1 cellular context compared by ENCODE assay signal in genomic region chr4:21118301-21118700, GRCh38.
TF ChIP-seq lines count a peak whose summit lies in the region.

No MANE protein-coding gene starts in this region.

TF ChIP-seq in WTC11, 78 proteins besides CTCF, POLR2A, EP300 and RAD21 (continued from another document):
- TF ChIP-seq ESRRA (CRISPR knock-in tag; IDR thresholded peaks at IDR 0.05; ENCODE audit: borderline replicate concordance) (no peak), ATF1 (CRISPR knock-in tag; IDR thresholded peaks at IDR 0.05) (no peak), ZNF423 (CRISPR knock-in tag; IDR thresholded peaks at IDR 0.05) (no peak), GABPB1 (CRISPR knock-in tag; IDR thresholded peaks at IDR 0.05) (no peak)
